ENCODE assay signal across 8 cellular contexts in genomic region chr3:120094776-120095225, GRCh38. TPM values are rescaled to one million over a fixed set of nuclear protein-coding genes. Genes with fewer than 3 reads are reported as not detected.
A peak's percentile ranks its signal among the peaks of the same experiment; 100 is the strongest.
DNase-seq lines count a peak whose midpoint lies in the region; ATAC-seq and TF ChIP-seq lines count a peak whose summit lies in the region.

No MANE protein-coding gene starts in this region.

- peaks cover 30% of the 10 kb centered on the region for H3K4me1 Mint-ChIP-seq in activated naive CD8-positive, alpha-beta T cell treated with anti-CD3 and anti-CD28 coated beads, Interleukin-2, amount 50 U/mL, for 24 hours

- H3K27me3 ChIP-seq in NT2/D1 (ENCODE audit: insufficient read depth, insufficient read length) (no peaks in the 10 kb centered on the region), osteoblast (ENCODE audit: insufficient read depth, low read length) (no peaks in the 10 kb centered on the region)

- H3K27me3 Mint-ChIP-seq in activated naive CD8-positive, alpha-beta T cell treated with anti-CD3 and anti-CD28 coated beads, Interleukin-2, amount 50 U/mL, for 24 hours, result peaks cover 1% of the 10 kb centered on the region

- no peak overlapping the region for H3K27ac Mint-ChIP-seq in activated naive CD8-positive, alpha-beta T cell treated with anti-CD3 and anti-CD28 coated beads, Interleukin-2, amount 50 U/mL, for 24 hours

- H3K36me3 ChIP-seq in ES-I3 (ENCODE audit: insufficient read depth, low read length) (peaks cover 3% of the 10 kb centered on the region; the same call in 1 of the 2 replicates), NT2/D1 (ENCODE audit: insufficient read depth, insufficient read length, low read length) (peaks cover 24% of the 10 kb centered on the region), osteoblast (ENCODE audit: insufficient read depth, low read length) (no peaks in the 10 kb centered on the region)

- no peaks in the 10 kb centered on the region for H3K9me3 ChIP-seq in ES-I3 (ENCODE audit: control insufficient read depth, insufficient read depth, low read length)
- H3K9me3 ChIP-seq in NT2/D1 (ENCODE audit: insufficient read depth, low read length), result no peaks in the 10 kb centered on the region
- H3K9me3 ChIP-seq in osteoblast (ENCODE audit: low read depth, low read length), result no peaks in the 10 kb centered on the region

- H3K36me3 Mint-ChIP-seq in activated naive CD8-positive, alpha-beta T cell treated with anti-CD3 and anti-CD28 coated beads, Interleukin-2, amount 50 U/mL, for 24 hours (ENCODE audit: low read depth), result peaks cover 19% of the 10 kb centered on the region

- peaks cover 9% of the 10 kb centered on the region; the same call in 1 of the 2 replicates for H3K4me1 ChIP-seq in ES-I3 (ENCODE audit: insufficient read depth, low read length)
- H3K4me1 ChIP-seq in NT2/D1 (ENCODE audit: insufficient read depth, insufficient read length), result no peaks in the 10 kb centered on the region
- H3K4me1 ChIP-seq in osteoblast (ENCODE audit: insufficient read depth, low read length), result peaks cover 23% of the 10 kb centered on the region

- peak overlapping the region; percentile 98 for H3K27ac ChIP-seq in osteoblast (ENCODE audit: low read depth, low read length)

- no peaks in the 10 kb centered on the region for H3K9me3 Mint-ChIP-seq in activated naive CD8-positive, alpha-beta T cell treated with anti-CD3 and anti-CD28 coated beads, Interleukin-2, amount 50 U/mL, for 24 hours

- H2AFZ ChIP-seq in osteoblast (ENCODE audit: low read length), result peak overlapping the region; percentile 92

- ATAC-seq in GM21717 (IDR thresholded peaks at IDR 0.05; ENCODE audit: unreplicated experiment) (peak; percentile 73), Right ventricle myocardium superior (ENCODE audit: poor library complexity) (peak; percentile 82)
- ATAC-seq in activated naive CD8-positive, alpha-beta T cell treated with anti-CD3 and anti-CD28 coated beads, Interleukin-2, amount 50 U/mL, for 24 hours, result peak; percentile 82

- H3K79me2 ChIP-seq in osteoblast (ENCODE audit: insufficient read depth, low read length), result peaks cover 64% of the 10 kb centered on the region

- no peak overlapping the region for H3K4me3 Mint-ChIP-seq in activated naive CD8-positive, alpha-beta T cell treated with anti-CD3 and anti-CD28 coated beads, Interleukin-2, amount 50 U/mL, for 24 hours

- H3K9ac ChIP-seq in ES-I3 (ENCODE audit: low read depth, low read length) (peak overlapping the region; percentile 76), NT2/D1 (ENCODE audit: insufficient read length, low read depth) (peak overlapping the region; percentile 99)

- DNase-seq in HuH-7.5 (ENCODE audit: low spot score) (peak; percentile 94), NT2/D1 (ENCODE audit: low read depth, low spot score) (peak; percentile 99), Right ventricle myocardium superior (peak; percentile 98), osteoblast (ENCODE audit: insufficient read length, low spot score, missing footprints) (peak; percentile 97), glomerular visceral epithelial cell (ENCODE audit: extremely low spot score) (no peak)
- DNase-seq in activated naive CD8-positive, alpha-beta T cell treated with anti-CD3 and anti-CD28 coated beads, Interleukin-2, amount 50 U/mL, for 24 hours, result peak; percentile 96

- H4K20me1 ChIP-seq in osteoblast (ENCODE audit: insufficient read depth, low read length), result peaks cover 37% of the 10 kb centered on the region

- peak overlapping the region; percentile 95 for H3K4me3 ChIP-seq in NT2/D1 (ENCODE audit: insufficient read length, low read depth)
- peak overlapping the region; percentile 96 for H3K4me3 ChIP-seq in osteoblast (ENCODE audit: insufficient read depth, low read length)

- intact Hi-C loops in Right ventricle myocardium superior (cut with DNase I), result loop anchor here (10.0 kb wide), 1 partner anchor 200 kb away; no protein-coding TSS in a partner anchor

- TF ChIP-seq CTCF in osteoblast (IDR thresholded peaks at IDR 0.05; ENCODE audit: extremely low read depth, low read depth, low read length), result no peak

- H3K4me2 ChIP-seq in osteoblast (ENCODE audit: insufficient read depth, low read length), result peak overlapping the region; percentile 92

RNA-seq across cellular contexts. Expression of gene GSK3B, which starts 0.6 kb away (rescaled TPM):
- total RNA-seq in Right ventricle myocardium superior (35.0 TPM), osteoblast (79.9 and 87.9 TPM in 2 replicates)
